1 cellular context compared by ENCODE assay signal in the genomic region with DNA sequence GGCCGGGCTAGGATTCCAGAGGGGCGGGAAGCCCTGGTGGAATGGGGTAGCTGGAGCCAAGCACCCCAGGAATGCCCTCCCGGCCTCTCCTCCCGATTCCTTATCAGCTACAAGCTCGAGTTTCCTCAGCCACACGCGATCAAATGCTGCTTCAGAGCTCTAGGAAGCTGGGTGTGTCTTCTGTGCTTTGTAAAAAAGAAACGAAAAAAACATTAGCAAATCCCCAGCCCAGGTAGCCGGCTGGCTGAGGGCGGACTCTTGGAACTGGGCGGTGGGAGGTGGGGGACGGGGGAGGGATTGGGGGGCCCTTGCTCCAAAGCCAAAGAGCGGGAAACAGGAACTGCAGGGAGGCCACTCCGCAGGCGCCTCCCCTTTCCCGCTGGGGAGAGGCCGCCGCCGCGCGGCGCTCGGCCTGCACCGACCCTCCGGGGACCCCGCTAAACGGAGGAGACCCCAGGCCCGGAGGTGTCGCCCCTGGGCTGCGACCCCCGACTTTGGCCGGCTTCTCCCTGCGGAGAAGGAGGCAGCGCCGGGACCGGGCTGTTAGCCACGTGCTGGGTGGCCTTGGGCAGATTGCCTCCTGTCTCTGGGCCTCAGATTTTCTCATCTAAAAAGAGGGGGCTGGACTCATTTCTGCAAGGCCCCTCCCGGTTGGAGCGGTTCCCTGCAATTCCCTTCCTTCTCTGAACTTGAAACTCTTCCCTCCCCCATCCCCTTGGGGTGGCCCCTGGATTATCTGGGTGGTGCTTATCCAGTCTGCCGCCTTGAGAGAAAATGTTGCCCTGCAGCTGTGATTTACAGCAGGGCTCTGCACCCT.
TF ChIP-seq lines count a peak whose summit lies in the region.

No MANE protein-coding gene starts in this region.

TF ChIP-seq in K562, 482 proteins besides CTCF, POLR2A, EP300 and RAD21 (continued from another document and continues in another):
- TF ChIP-seq, protein P1, sequence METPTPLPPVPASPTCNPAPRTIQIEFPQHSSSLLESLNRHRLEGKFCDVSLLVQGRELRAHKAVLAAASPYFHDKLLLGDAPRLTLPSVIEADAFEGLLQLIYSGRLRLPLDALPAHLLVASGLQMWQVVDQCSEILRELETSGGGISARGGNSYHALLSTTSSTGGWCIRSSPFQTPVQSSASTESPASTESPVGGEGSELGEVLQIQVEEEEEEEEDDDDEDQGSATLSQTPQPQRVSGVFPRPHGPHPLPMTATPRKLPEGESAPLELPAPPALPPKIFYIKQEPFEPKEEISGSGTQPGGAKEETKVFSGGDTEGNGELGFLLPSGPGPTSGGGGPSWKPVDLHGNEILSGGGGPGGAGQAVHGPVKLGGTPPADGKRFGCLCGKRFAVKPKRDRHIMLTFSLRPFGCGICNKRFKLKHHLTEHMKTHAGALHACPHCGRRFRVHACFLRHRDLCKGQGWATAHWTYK (CRISPR knock-in tag; IDR thresholded peaks at IDR 0.05), result 0 out of 2 replicates have a peak, but pooled peaks have one; percentile 16
- TF ChIP-seq ZNF217 (CRISPR knock-in tag; IDR thresholded peaks at IDR 0.05), result no peak
- TF ChIP-seq ZNF174 (CRISPR knock-in tag; IDR thresholded peaks at IDR 0.05), result no peak
- no peak for TF ChIP-seq WHSC1 (IDR thresholded peaks at IDR 0.05; ENCODE audit: low read length)
- TF ChIP-seq, protein P2, sequence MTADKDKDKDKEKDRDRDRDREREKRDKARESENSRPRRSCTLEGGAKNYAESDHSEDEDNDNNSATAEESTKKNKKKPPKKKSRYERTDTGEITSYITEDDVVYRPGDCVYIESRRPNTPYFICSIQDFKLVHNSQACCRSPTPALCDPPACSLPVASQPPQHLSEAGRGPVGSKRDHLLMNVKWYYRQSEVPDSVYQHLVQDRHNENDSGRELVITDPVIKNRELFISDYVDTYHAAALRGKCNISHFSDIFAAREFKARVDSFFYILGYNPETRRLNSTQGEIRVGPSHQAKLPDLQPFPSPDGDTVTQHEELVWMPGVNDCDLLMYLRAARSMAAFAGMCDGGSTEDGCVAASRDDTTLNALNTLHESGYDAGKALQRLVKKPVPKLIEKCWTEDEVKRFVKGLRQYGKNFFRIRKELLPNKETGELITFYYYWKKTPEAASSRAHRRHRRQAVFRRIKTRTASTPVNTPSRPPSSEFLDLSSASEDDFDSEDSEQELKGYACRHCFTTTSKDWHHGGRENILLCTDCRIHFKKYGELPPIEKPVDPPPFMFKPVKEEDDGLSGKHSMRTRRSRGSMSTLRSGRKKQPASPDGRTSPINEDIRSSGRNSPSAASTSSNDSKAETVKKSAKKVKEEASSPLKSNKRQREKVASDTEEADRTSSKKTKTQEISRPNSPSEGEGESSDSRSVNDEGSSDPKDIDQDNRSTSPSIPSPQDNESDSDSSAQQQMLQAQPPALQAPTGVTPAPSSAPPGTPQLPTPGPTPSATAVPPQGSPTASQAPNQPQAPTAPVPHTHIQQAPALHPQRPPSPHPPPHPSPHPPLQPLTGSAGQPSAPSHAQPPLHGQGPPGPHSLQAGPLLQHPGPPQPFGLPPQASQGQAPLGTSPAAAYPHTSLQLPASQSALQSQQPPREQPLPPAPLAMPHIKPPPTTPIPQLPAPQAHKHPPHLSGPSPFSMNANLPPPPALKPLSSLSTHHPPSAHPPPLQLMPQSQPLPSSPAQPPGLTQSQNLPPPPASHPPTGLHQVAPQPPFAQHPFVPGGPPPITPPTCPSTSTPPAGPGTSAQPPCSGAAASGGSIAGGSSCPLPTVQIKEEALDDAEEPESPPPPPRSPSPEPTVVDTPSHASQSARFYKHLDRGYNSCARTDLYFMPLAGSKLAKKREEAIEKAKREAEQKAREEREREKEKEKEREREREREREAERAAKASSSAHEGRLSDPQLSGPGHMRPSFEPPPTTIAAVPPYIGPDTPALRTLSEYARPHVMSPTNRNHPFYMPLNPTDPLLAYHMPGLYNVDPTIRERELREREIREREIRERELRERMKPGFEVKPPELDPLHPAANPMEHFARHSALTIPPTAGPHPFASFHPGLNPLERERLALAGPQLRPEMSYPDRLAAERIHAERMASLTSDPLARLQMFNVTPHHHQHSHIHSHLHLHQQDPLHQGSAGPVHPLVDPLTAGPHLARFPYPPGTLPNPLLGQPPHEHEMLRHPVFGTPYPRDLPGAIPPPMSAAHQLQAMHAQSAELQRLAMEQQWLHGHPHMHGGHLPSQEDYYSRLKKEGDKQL (CRISPR knock-in tag; IDR thresholded peaks at IDR 0.05; ENCODE audit: borderline replicate concordance), result no peak
- TF ChIP-seq, protein P3, sequence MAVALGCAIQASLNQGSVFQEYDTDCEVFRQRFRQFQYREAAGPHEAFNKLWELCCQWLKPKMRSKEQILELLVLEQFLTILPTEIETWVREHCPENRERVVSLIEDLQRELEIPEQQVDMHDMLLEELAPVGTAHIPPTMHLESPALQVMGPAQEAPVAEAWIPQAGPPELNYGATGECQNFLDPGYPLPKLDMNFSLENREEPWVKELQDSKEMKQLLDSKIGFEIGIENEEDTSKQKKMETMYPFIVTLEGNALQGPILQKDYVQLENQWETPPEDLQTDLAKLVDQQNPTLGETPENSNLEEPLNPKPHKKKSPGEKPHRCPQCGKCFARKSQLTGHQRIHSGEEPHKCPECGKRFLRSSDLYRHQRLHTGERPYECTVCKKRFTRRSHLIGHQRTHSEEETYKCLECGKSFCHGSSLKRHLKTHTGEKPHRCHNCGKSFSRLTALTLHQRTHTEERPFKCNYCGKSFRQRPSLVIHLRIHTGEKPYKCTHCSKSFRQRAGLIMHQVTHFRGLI (CRISPR knock-in tag; IDR thresholded peaks at IDR 0.05), result no peak
- TF ChIP-seq ZFP36 (IDR thresholded peaks at IDR 0.05; ENCODE audit: low read depth, low read length, partially characterized antibody), result peak; percentile 94
- TF ChIP-seq ZNF717 (CRISPR knock-in tag; IDR thresholded peaks at IDR 0.05), result no peak
- TF ChIP-seq, protein P4, sequence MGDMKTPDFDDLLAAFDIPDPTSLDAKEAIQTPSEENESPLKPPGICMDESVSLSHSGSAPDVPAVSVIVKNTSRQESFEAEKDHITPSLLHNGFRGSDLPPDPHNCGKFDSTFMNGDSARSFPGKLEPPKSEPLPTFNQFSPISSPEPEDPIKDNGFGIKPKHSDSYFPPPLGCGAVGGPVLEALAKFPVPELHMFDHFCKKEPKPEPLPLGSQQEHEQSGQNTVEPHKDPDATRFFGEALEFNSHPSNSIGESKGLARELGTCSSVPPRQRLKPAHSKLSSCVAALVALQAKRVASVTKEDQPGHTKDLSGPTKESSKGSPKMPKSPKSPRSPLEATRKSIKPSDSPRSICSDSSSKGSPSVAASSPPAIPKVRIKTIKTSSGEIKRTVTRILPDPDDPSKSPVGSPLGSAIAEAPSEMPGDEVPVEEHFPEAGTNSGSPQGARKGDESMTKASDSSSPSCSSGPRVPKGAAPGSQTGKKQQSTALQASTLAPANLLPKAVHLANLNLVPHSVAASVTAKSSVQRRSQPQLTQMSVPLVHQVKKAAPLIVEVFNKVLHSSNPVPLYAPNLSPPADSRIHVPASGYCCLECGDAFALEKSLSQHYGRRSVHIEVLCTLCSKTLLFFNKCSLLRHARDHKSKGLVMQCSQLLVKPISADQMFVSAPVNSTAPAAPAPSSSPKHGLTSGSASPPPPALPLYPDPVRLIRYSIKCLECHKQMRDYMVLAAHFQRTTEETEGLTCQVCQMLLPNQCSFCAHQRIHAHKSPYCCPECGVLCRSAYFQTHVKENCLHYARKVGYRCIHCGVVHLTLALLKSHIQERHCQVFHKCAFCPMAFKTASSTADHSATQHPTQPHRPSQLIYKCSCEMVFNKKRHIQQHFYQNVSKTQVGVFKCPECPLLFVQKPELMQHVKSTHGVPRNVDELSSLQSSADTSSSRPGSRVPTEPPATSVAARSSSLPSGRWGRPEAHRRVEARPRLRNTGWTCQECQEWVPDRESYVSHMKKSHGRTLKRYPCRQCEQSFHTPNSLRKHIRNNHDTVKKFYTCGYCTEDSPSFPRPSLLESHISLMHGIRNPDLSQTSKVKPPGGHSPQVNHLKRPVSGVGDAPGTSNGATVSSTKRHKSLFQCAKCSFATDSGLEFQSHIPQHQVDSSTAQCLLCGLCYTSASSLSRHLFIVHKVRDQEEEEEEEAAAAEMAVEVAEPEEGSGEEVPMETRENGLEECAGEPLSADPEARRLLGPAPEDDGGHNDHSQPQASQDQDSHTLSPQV (IDR thresholded peaks at IDR 0.05), result 0 out of 2 replicates have a peak, but pooled peaks have one; percentile 49
- TF ChIP-seq TBP (optimal IDR thresholded peaks at IDR 0.05; ENCODE audit: low read depth, low read length), result peak; percentile 19
- TF ChIP-seq CBX8 (IDR thresholded peaks at IDR 0.05; ENCODE audit: borderline replicate concordance, extremely low read depth, low read depth, low read length, poor library complexity, severe bottlenecking), result no peak
- no peak for TF ChIP-seq MEF2A (IDR thresholded peaks at IDR 0.05; ENCODE audit: control insufficient read depth, low read depth, low read length)
- TF ChIP-seq ZNF274 (IDR thresholded peaks at IDR 0.05; ENCODE audit: borderline replicate concordance, low read depth, low read length), result no peak
- TF ChIP-seq CREM (IDR thresholded peaks at IDR 0.05; ENCODE audit: low read depth), result no peak
- TF ChIP-seq, protein P5, sequence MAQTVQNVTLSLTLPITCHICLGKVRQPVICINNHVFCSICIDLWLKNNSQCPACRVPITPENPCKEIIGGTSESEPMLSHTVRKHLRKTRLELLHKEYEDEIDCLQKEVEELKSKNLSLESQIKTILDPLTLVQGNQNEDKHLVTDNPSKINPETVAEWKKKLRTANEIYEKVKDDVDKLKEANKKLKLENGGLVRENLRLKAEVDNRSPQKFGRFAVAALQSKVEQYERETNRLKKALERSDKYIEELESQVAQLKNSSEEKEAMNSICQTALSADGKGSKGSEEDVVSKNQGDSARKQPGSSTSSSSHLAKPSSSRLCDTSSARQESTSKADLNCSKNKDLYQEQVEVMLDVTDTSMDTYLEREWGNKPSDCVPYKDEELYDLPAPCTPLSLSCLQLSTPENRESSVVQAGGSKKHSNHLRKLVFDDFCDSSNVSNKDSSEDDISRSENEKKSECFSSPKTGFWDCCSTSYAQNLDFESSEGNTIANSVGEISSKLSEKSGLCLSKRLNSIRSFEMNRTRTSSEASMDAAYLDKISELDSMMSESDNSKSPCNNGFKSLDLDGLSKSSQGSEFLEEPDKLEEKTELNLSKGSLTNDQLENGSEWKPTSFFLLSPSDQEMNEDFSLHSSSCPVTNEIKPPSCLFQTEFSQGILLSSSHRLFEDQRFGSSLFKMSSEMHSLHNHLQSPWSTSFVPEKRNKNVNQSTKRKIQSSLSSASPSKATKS (CRISPR knock-in tag; IDR thresholded peaks at IDR 0.05), result no peak
- no peak for TF ChIP-seq OTX1 (CRISPR knock-in tag; IDR thresholded peaks at IDR 0.05)
- TF ChIP-seq, protein P6, sequence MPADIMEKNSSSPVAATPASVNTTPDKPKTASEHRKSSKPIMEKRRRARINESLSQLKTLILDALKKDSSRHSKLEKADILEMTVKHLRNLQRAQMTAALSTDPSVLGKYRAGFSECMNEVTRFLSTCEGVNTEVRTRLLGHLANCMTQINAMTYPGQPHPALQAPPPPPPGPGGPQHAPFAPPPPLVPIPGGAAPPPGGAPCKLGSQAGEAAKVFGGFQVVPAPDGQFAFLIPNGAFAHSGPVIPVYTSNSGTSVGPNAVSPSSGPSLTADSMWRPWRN (IDR thresholded peaks at IDR 0.05; ENCODE audit: low read depth), result no peak
- TF ChIP-seq NFIX (CRISPR knock-in tag; IDR thresholded peaks at IDR 0.05; ENCODE audit: low read depth), result no peak
- no peak for TF ChIP-seq ZNF347 (CRISPR knock-in tag; IDR thresholded peaks at IDR 0.05; ENCODE audit: low read depth)
- TF ChIP-seq, protein P7, sequence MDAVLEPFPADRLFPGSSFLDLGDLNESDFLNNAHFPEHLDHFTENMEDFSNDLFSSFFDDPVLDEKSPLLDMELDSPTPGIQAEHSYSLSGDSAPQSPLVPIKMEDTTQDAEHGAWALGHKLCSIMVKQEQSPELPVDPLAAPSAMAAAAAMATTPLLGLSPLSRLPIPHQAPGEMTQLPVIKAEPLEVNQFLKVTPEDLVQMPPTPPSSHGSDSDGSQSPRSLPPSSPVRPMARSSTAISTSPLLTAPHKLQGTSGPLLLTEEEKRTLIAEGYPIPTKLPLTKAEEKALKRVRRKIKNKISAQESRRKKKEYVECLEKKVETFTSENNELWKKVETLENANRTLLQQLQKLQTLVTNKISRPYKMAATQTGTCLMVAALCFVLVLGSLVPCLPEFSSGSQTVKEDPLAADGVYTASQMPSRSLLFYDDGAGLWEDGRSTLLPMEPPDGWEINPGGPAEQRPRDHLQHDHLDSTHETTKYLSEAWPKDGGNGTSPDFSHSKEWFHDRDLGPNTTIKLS (IDR thresholded peaks at IDR 0.05; ENCODE audit: borderline replicate concordance, low read depth), result no peak
- TF ChIP-seq, protein P8, sequence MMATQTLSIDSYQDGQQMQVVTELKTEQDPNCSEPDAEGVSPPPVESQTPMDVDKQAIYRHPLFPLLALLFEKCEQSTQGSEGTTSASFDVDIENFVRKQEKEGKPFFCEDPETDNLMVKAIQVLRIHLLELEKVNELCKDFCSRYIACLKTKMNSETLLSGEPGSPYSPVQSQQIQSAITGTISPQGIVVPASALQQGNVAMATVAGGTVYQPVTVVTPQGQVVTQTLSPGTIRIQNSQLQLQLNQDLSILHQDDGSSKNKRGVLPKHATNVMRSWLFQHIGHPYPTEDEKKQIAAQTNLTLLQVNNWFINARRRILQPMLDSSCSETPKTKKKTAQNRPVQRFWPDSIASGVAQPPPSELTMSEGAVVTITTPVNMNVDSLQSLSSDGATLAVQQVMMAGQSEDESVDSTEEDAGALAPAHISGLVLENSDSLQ (IDR thresholded peaks at IDR 0.05), result no peak
- TF ChIP-seq ZNF589 (CRISPR knock-in tag; IDR thresholded peaks at IDR 0.05; ENCODE audit: low read depth), result no peak
- no peak for TF ChIP-seq BRCA1 (IDR thresholded peaks at IDR 0.05)
- TF ChIP-seq BRCA1 (CRISPR knock-in tag; IDR thresholded peaks at IDR 0.05), result no peak
- TF ChIP-seq KDM4B (IDR thresholded peaks at IDR 0.05; ENCODE audit: borderline replicate concordance in 2 of 2, low read depth in 1 of 2), result no peak
- no peak for TF ChIP-seq ZNF583 (CRISPR knock-in tag; IDR thresholded peaks at IDR 0.05)
- no peak for TF ChIP-seq ZFPM2 (CRISPR knock-in tag; IDR thresholded peaks at IDR 0.05)
- TF ChIP-seq RBFOX2 (IDR thresholded peaks at IDR 0.05; ENCODE audit: low read depth, low read length), result peak; percentile 69
- TF ChIP-seq ESRRA (IDR thresholded peaks at IDR 0.05; ENCODE audit: borderline replicate concordance, low read depth), result 0 out of 2 replicates have a peak, but pooled peaks have one; percentile 10
- TF ChIP-seq, protein P9, sequence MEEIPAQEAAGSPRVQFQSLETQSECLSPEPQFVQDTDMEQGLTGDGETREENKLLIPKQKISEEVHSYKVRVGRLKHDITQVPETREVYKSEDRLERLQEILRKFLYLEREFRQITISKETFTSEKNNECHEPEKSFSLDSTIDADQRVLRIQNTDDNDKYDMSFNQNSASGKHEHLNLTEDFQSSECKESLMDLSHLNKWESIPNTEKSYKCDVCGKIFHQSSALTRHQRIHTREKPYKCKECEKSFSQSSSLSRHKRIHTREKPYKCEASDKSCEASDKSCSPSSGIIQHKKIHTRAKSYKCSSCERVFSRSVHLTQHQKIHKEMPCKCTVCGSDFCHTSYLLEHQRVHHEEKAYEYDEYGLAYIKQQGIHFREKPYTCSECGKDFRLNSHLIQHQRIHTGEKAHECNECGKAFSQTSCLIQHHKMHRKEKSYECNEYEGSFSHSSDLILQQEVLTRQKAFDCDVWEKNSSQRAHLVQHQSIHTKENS (CRISPR knock-in tag; IDR thresholded peaks at IDR 0.05), result no peak
- TF ChIP-seq ZNF668 (CRISPR knock-in tag; IDR thresholded peaks at IDR 0.05), result 0 out of 2 replicates have a peak, but pooled peaks have one; percentile 42
